ENCODE assay signal across 13 cellular contexts in the genomic region with DNA sequence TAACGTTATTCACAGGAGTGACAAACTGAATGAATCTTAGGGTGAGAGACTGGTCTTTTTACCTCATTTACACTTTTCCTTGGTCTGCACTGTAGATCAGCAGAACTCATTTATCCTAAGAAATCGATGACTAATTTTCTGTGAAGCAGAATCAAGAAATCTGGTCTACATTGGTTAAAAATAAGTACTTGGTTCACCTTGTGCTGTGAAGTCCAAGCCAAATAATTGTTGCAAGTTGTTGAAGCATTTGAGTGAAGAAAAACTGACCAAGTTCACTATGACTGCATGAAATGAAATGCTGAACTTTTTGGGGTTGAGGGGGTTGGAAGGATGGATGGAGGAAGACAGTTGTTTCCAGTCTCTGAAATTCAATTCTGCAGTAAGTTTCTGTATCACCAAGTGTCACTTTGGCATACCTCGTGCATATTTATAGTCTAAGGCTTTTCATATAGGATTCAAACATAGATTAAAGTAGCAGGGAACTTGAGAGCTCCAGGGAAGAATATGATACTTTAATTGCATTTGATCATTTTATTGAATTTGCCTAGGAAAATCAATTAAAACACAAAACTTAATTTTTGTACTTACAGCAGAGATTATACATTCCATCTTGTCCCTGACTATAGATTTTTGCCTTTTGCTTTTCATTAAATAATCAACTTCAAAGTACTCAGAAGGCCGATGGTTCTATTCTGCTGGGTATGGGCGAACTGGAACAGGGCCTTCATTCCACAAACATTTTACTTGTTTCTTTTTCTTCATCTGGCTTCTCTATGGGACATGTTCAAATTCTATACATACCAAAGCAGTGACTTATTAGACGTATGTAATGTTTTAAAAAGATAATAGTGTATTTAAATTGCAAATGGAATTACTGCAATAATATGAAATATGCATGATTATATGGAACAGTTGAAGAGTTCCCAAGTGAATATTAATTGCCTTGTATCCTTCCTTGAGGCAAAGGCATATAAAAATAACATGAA.
"Had no signal": no experiment of that assay in that cellular context is flagged by ENCODE, and none has a peak within 500 bp of the region (broad histone marks: within the 10 kb centered on the region; RNA-seq: fewer than 3 reads in every experiment).

No MANE protein-coding gene starts in this region.

- H3K36me3 ChIP-seq: sigmoid colon had no signal

- H3K9me3 Mint-ChIP-seq: activated naive CD4-positive, alpha-beta T cell treated with anti-CD3 and anti-CD28 coated beads, Interleukin-2, amount 50 U/mL, for 24 hours; stimulated activated memory B cell treated with anti-CD40 and anti-IgM and Interleukin-4, amounts not matched to agents 10 μg/mL and 1 μg/mL and 100 μg/mL, for 72 hours had no signal

- H3K4me3 Mint-ChIP-seq: activated CD8-positive, alpha-beta T cell treated with anti-CD3 and anti-CD28 coated beads for 36 hours; activated naive CD4-positive, alpha-beta T cell treated with anti-CD3 and anti-CD28 coated beads, Interleukin-2, amount 50 U/mL, for 24 hours; naive B cell; stimulated activated memory B cell treated with anti-CD40 and anti-IgM and Interleukin-4, amounts not matched to agents 10 μg/mL and 1 μg/mL and 100 μg/mL, for 72 hours; WTC11 had no signal

- ATAC-seq: activated CD8-positive, alpha-beta T cell treated with anti-CD3 and anti-CD28 coated beads for 36 hours; stimulated activated memory B cell treated with anti-CD40 and anti-IgM and Interleukin-4, amounts not matched to agents 10 μg/mL and 1 μg/mL and 100 μg/mL, for 72 hours; WTC11 had no signal

- H3K4me1 Mint-ChIP-seq: activated naive CD4-positive, alpha-beta T cell treated with anti-CD3 and anti-CD28 coated beads, Interleukin-2, amount 50 U/mL, for 24 hours; naive B cell; stimulated activated memory B cell treated with anti-CD40 and anti-IgM and Interleukin-4, amounts not matched to agents 10 μg/mL and 1 μg/mL and 100 μg/mL, for 72 hours had no signal

- H3K27me3 ChIP-seq: sigmoid colon had no signal

- H3K36me3 Mint-ChIP-seq: naive B cell; stimulated activated memory B cell treated with anti-CD40 and anti-IgM and Interleukin-4, amounts not matched to agents 10 μg/mL and 1 μg/mL and 100 μg/mL, for 72 hours had no signal

- H3K9me3 ChIP-seq: sigmoid colon had no signal

- H3K27me3 Mint-ChIP-seq: activated CD8-positive, alpha-beta T cell treated with anti-CD3 and anti-CD28 coated beads for 36 hours; activated naive CD4-positive, alpha-beta T cell treated with anti-CD3 and anti-CD28 coated beads, Interleukin-2, amount 50 U/mL, for 24 hours; naive B cell; stimulated activated memory B cell treated with anti-CD40 and anti-IgM and Interleukin-4, amounts not matched to agents 10 μg/mL and 1 μg/mL and 100 μg/mL, for 72 hours had no signal

- H3K27ac ChIP-seq: parathyroid adenoma, sigmoid colon had no signal

- H3K27ac Mint-ChIP-seq: activated CD8-positive, alpha-beta T cell treated with anti-CD3 and anti-CD28 coated beads for 36 hours; activated naive CD4-positive, alpha-beta T cell treated with anti-CD3 and anti-CD28 coated beads, Interleukin-2, amount 50 U/mL, for 24 hours; naive B cell; stimulated activated memory B cell treated with anti-CD40 and anti-IgM and Interleukin-4, amounts not matched to agents 10 μg/mL and 1 μg/mL and 100 μg/mL, for 72 hours; WTC11 had no signal

- H3K4me1 ChIP-seq: parathyroid adenoma, sigmoid colon had no signal

- H3K4me3 ChIP-seq: lung, sigmoid colon had no signal

- H3K9ac ChIP-seq: parathyroid adenoma had no signal

- DNase-seq: activated CD4-positive, alpha-beta T cell treated with anti-CD3 and anti-CD28 coated beads for 4 hours; activated CD8-positive, alpha-beta T cell treated with anti-CD3 and anti-CD28 coated beads for 36 hours; activated effector memory CD4-positive, alpha-beta T cell treated with anti-CD3 and anti-CD28 coated beads, Interleukin-2, amount 50 U/mL, for 16 hours; activated T-cell treated with anti-CD3 and anti-CD28 coated beads, Interleukin-2, amount 50 U/mL, for 48 hours; cerebellar nuclear complex; naive B cell; sigmoid colon; stimulated activated CD4-positive, alpha-beta T cell treated with anti-CD3 and anti-CD28 coated beads, Interleukin-12 subunit alpha, Interleukin-12 subunit beta, amount 100 ng/mL, for 4 hours had no signal
